Comparison of ENCODE assay signal across 8 cellular contexts in the genomic region with DNA sequence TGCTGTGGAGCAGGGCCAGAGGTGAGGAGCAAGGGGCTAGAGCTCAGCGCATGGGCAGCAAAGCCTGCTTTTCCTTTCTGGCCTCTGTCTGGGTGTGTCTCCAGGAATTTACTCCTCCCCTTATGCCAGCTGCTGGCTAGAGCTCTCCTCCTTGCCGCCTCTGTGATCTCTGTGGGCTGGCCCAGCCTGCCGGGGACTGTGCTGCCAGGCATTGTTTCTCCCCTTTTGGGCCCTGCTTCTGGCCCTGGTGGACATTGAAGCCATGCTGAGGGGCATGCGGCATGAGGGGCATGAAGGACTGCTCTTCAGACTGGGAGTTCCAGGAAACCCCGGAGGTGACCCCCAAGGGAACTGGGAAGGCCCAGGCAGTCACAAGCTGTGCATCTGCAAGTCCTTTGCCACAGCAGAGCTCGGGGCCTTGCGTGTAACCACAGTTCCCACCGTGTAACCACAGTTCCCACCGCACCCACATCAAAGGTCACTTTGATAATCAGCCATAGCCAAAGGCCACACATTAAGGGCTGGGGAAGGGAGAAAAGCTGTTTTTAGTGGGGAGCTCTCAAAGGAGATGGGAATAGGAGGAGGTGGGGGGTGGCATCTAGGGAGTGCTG.
A peak's percentile ranks its signal among the peaks of the same experiment; 100 is the strongest.
DNase-seq lines count a peak whose midpoint lies in the region; ATAC-seq and TF ChIP-seq lines count a peak whose summit lies in the region.

No MANE protein-coding gene starts in this region.

- DNase-seq in activated CD4-positive, alpha-beta T cell treated with anti-CD3 and anti-CD28 coated beads for 1 hour = peak; percentile 13
- no peak for DNase-seq in activated CD4-positive, alpha-beta T cell treated with anti-CD3 and anti-CD28 coated beads, Interleukin-2, amount 50 U/mL, for 4 hours
- DNase-seq in activated T-cell treated with anti-CD3 and anti-CD28 coated beads, Interleukin-2, amount 50 U/mL, for 48 hours = peak; percentile 49 to 50
- DNase-seq in left colon (peak; percentile 70 to 84), suprapubic skin (ENCODE audit: low spot score in 2 of 2) (no peak), NCI-H146 treated with DMSO at 0.1 percent for 48 hours (lab: John Stamatoyannopoulos, UW; ENCODE audit: unreplicated experiment) (no peak)

- 9% methylated on average over 9 of the region's 9 CpGs for WGBS in suprapubic skin

- TF ChIP-seq CTCF in suprapubic skin (IDR thresholded peaks at IDR 0.05) = no peak

- peak; percentile 72 for ATAC-seq in left colon
- no peak for ATAC-seq in GM18867 (IDR thresholded peaks at IDR 0.05; ENCODE audit: unreplicated experiment)
- ATAC-seq in HG03045 (IDR thresholded peaks at IDR 0.05; ENCODE audit: unreplicated experiment) = no peak

- no peak overlapping the region for H3K4me3 ChIP-seq in suprapubic skin

- no peaks in the 10 kb centered on the region for H3K9me3 ChIP-seq in suprapubic skin

- no peak for TF ChIP-seq EP300 in suprapubic skin (IDR thresholded peaks at IDR 0.05)

- TF ChIP-seq POLR2A in suprapubic skin (IDR thresholded peaks at IDR 0.05) = no peak

- peak overlapping the region; percentile 90 for H3K27ac ChIP-seq in suprapubic skin

- H3K27me3 ChIP-seq in suprapubic skin = no peaks in the 10 kb centered on the region

- no peaks in the 10 kb centered on the region for H3K36me3 ChIP-seq in suprapubic skin

- H3K4me1 ChIP-seq in suprapubic skin = peaks cover 87% of the 10 kb centered on the region

- intact Hi-C loops in left colon (cut with DNase I, micrococcal nuclease) = no loop called here

Comparison
In these comparisons a context has a peak if more than half of its experiments do, and no peak if none do; other contexts are left out.
1. DNase-seq: peak in activated CD4-positive, alpha-beta T cell treated with anti-CD3 and anti-CD28 coated beads for 1 hour (single experiment), activated T-cell treated with anti-CD3 and anti-CD28 coated beads, Interleukin-2, amount 50 U/mL, for 48 hours (2 of 2) and left colon (2 of 2); none in activated CD4-positive, alpha-beta T cell treated with anti-CD3 and anti-CD28 coated beads, Interleukin-2, amount 50 U/mL, for 4 hours (0 of 2), suprapubic skin (0 of 2) and NCI-H146 treated with DMSO at 0.1 percent for 48 hours (single experiment).